ENCODE assay signal across 7 cellular contexts in genomic region chrX:16892504-16893362, GRCh38. TPM values are rescaled to one million over a fixed set of nuclear protein-coding genes. Genes with fewer than 3 reads are reported as not detected.
A peak's percentile ranks its signal among the peaks of the same experiment; 100 is the strongest.
DNase-seq lines count a peak whose midpoint lies in the region; ATAC-seq, FAIRE-seq and TF ChIP-seq lines count a peak whose summit lies in the region.

No MANE protein-coding gene starts in this region.

- H4K20me1 ChIP-seq in mammary epithelial cell (ENCODE audit: insufficient read depth, low read length), result no peaks in the 10 kb centered on the region

- H2AFZ ChIP-seq in mammary epithelial cell (ENCODE audit: low read depth, low read length), result peak overlapping the region; percentile 49

- CTCF ChIA-PET in mammary epithelial cell (lab: Charles Lee; ENCODE audit: low non-redundant PET), result interaction anchor here (0.6 to 1.0 kb wide), 2 partner anchors 10 to 37 kb away, joined by 3 read pairs; no protein-coding TSS in a partner anchor

- H3K9me3 ChIP-seq in mammary epithelial cell (replicated peaks; ENCODE audit: insufficient read depth, low read length), result no peaks in the 10 kb centered on the region

- H3K27ac ChIP-seq in mammary epithelial cell (ENCODE audit: insufficient read depth, low read depth, low read length), result no peak overlapping the region

- 26% methylated on average over 7 of the region's 9 CpGs for WGBS in mammary epithelial cell (ENCODE audit: low coverage, missing lambda C conversion rate)

- dilution Hi-C loops in mammary epithelial cell (cut with HindIII; ENCODE audit: low sequenced_read_pairs), result no loop called here

- intact Hi-C loops in mammary epithelial cell (cut with micrococcal nuclease), result loop anchor here (2.0 kb wide), 1 partner anchor 66 kb away; no protein-coding TSS in a partner anchor

- H3K79me2 ChIP-seq in mammary epithelial cell (ENCODE audit: insufficient read depth, low read length), result no peaks in the 10 kb centered on the region

- ATAC-seq in HG03025 (IDR thresholded peaks at IDR 0.05; ENCODE audit: low FRiP score, unreplicated experiment), result peak; percentile 63

- TF ChIP-seq POLR2A in GM12892 (IDR thresholded peaks at IDR 0.05; ENCODE audit: low read depth, low read length), result no peak

- TF ChIP-seq CTCF in mammary epithelial cell (conservative IDR thresholded peaks at IDR 0.05 in 1 of 2, IDR thresholded peaks at IDR 0.05 in 1 of 2; ENCODE audit: extremely low read depth in 1 of 2, insufficient read depth in 1 of 2, low read depth in 1 of 2, low read length in 2 of 2), result peak; percentile 94 to 99

- H3K36me3 ChIP-seq in mammary epithelial cell (ENCODE audit: insufficient read depth, low read length), result no peaks in the 10 kb centered on the region

- FAIRE-seq in GM12892 (lab: Jason Lieb, UNC) (peak; percentile 86), TTC549 (lab: Jason Lieb, UNC) (peak; percentile 74)

- BruUV-seq in mammary epithelial cell (replicated peaks; lab: Mats Ljungman, UMichigan), result no TSS peak

- in situ Hi-C loops in mammary epithelial cell (cut with MboI; ENCODE audit: low sequenced_read_pairs in 2 of 2), result no loop called here

- H3K4me3 ChIP-seq in mammary epithelial cell (replicated peaks in 1 of 3; ENCODE audit: insufficient read depth in 1 of 3, low read depth in 2 of 3, low read length in 3 of 3), result no peak overlapping the region

- DNase-seq in GM12892 (ENCODE audit: insufficient read length), result peak; percentile 42
- DNase-seq in NCI-H2171 treated with DMSO at 0.1 percent for 48 hours (lab: John Stamatoyannopoulos, UW), result peak; percentile 75
- DNase-seq in mammary epithelial cell, result peak; percentile 72
- peak; percentile 80 for DNase-seq in iris pigment epithelial cell (ENCODE audit: low read depth)
- peak; percentile 29 to 51 for DNase-seq in stimulated activated CD4-positive, alpha-beta T cell treated with anti-CD3 and anti-CD28 coated beads, Interleukin-15, amount 100 ng/mL, for 48 hours (ENCODE audit: low read depth in 2 of 2)

- H3K4me2 ChIP-seq in mammary epithelial cell (ENCODE audit: insufficient read depth, low read depth, low read length), result no peak overlapping the region

- peaks cover 3% of the 10 kb centered on the region for H3K27me3 ChIP-seq in mammary epithelial cell (ENCODE audit: insufficient read depth, low read length)

- H3K4me1 ChIP-seq in mammary epithelial cell (ENCODE audit: insufficient read depth, low read length), result no peaks in the 10 kb centered on the region

- no peak overlapping the region for H3K9ac ChIP-seq in mammary epithelial cell (ENCODE audit: insufficient read depth, low read length)

RNA-seq across cellular contexts. Expression of gene RBBP7, which starts 22.6 kb away (rescaled TPM):
- polyA plus RNA-seq in GM12892 (2012; ENCODE audit: missing spikeins), result 143 TPM
- 100 to 1,000 TPM in 1 of 2 donors, 10 to 100 TPM in 1; 95.9 to 170 TPM for total RNA-seq in mammary epithelial cell
- 147 TPM for polyA plus RNA-seq in mammary epithelial cell
- polyA minus RNA-seq in mammary epithelial cell, result 119 TPM

RNA-seq across cellular contexts. Expression of gene REPS2, which starts 53.7 kb away (rescaled TPM):
- polyA plus RNA-seq in GM12892 (2012; ENCODE audit: missing spikeins), result not detected
- total RNA-seq in mammary epithelial cell, result 10 to 100 TPM in 1 of 2 donors, 1 to 10 TPM in 1; 4.8 to 11.2 TPM
- polyA plus RNA-seq in mammary epithelial cell, result 2.3 TPM
- 3.3 TPM for polyA minus RNA-seq in mammary epithelial cell
